ENCODE assay signal across 1 cellular context in the genomic region with DNA sequence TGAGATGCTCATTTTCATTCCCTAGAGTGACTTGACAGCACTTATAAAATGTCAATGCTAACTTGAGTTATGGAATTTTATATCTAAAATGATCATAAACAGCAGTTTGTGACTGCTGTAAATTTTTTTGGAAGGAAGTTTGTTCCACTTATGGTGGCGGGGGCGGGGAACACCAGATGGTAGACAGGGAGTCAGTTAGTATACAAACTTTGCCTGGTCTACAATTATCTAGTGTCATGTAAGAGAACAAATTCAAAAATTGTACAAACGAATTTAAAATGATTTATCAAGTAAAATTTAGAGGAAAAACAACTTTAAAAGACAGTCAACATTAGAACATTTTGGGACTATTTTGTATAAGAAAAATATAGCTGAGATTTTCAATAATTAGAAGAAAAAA.
TF ChIP-seq lines count a peak whose summit lies in the region.

No MANE protein-coding gene starts in this region.

TF ChIP-seq in HepG2, 621 proteins besides CTCF, POLR2A, EP300 and RAD21:
- TF ChIP-seq SPEN (CRISPR knock-in tag; IDR thresholded peaks at IDR 0.05; ENCODE audit: low read depth) (no peak), ZNF740 (CRISPR knock-in tag; IDR thresholded peaks at IDR 0.05) (no peak), HNRNPK (IDR thresholded peaks at IDR 0.05; ENCODE audit: low read depth, low read length, poor library complexity, severe bottlenecking) (no peak), CBX2 (IDR thresholded peaks at IDR 0.05; ENCODE audit: low read depth, low read length) (peak; percentile 49; the same call in 1 of the 2 replicates), CBX2 (CRISPR knock-in tag; IDR thresholded peaks at IDR 0.05; ENCODE audit: low read depth) (no peak), NFIC (IDR thresholded peaks at IDR 0.05; ENCODE audit: low read length) (peak; percentile 4; the same call in 1 of the 2 replicates), HNRNPH1 (optimal IDR thresholded peaks at IDR 0.05; ENCODE audit: low read depth, low read length) (no peak), KMT2B (CRISPR knock-in tag; IDR thresholded peaks at IDR 0.05) (no peak), SMC3 (IDR thresholded peaks at IDR 0.05; ENCODE audit: low read length) (no peak)
- TF ChIP-seq, protein P1, sequence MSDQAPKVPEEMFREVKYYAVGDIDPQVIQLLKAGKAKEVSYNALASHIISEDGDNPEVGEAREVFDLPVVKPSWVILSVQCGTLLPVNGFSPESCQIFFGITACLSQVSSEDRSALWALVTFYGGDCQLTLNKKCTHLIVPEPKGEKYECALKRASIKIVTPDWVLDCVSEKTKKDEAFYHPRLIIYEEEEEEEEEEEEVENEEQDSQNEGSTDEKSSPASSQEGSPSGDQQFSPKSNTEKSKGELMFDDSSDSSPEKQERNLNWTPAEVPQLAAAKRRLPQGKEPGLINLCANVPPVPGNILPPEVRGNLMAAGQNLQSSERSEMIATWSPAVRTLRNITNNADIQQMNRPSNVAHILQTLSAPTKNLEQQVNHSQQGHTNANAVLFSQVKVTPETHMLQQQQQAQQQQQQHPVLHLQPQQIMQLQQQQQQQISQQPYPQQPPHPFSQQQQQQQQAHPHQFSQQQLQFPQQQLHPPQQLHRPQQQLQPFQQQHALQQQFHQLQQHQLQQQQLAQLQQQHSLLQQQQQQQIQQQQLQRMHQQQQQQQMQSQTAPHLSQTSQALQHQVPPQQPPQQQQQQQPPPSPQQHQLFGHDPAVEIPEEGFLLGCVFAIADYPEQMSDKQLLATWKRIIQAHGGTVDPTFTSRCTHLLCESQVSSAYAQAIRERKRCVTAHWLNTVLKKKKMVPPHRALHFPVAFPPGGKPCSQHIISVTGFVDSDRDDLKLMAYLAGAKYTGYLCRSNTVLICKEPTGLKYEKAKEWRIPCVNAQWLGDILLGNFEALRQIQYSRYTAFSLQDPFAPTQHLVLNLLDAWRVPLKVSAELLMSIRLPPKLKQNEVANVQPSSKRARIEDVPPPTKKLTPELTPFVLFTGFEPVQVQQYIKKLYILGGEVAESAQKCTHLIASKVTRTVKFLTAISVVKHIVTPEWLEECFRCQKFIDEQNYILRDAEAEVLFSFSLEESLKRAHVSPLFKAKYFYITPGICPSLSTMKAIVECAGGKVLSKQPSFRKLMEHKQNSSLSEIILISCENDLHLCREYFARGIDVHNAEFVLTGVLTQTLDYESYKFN (CRISPR knock-in tag; conservative IDR thresholded peaks at IDR 0.05): 0 out of 2 replicates have a peak, but pooled peaks have one; percentile 16
